Comparison of ENCODE assay signal across 1 cellular context in the genomic region with DNA sequence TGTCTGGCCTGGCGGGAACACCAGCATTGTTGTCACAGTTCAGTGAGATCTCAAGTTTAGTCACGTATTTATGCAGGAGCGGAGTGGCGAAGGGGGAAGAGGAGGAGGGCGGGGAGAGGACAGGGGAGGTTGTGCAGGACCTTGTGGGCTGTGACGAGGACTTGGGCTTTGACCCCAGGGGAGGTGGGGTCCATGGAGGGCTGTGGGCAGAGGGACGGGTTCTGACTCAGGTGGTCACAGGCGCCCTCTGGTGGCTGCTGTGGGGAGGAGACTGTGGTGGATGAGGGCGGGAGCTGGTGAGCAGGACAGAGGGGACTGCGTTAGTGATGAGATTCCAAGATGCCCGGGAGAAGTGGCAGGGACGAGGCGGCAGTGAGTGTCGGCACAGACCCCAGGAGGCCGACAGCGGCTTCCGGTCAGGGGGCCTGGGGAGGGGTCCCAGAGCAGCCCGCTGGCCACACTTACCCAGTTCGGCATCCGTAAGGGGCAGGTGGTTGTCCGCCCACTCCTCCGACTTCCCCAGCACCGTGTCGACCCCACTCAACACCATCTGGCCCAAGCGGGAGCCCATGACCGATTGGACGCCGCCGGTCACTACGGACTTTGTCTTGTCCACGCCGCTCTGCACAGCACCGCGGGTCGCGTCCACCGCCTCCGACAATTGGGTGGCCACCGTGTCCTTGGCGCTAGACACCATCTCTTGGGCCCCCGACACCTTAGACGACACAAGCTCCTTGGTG.
TF ChIP-seq lines count a peak whose summit lies in the region.

No MANE protein-coding gene starts in this region.

TF ChIP-seq in K562, 482 proteins besides CTCF, POLR2A, EP300 and RAD21 (continued from another document and continues in another):
- TF ChIP-seq, protein P1, sequence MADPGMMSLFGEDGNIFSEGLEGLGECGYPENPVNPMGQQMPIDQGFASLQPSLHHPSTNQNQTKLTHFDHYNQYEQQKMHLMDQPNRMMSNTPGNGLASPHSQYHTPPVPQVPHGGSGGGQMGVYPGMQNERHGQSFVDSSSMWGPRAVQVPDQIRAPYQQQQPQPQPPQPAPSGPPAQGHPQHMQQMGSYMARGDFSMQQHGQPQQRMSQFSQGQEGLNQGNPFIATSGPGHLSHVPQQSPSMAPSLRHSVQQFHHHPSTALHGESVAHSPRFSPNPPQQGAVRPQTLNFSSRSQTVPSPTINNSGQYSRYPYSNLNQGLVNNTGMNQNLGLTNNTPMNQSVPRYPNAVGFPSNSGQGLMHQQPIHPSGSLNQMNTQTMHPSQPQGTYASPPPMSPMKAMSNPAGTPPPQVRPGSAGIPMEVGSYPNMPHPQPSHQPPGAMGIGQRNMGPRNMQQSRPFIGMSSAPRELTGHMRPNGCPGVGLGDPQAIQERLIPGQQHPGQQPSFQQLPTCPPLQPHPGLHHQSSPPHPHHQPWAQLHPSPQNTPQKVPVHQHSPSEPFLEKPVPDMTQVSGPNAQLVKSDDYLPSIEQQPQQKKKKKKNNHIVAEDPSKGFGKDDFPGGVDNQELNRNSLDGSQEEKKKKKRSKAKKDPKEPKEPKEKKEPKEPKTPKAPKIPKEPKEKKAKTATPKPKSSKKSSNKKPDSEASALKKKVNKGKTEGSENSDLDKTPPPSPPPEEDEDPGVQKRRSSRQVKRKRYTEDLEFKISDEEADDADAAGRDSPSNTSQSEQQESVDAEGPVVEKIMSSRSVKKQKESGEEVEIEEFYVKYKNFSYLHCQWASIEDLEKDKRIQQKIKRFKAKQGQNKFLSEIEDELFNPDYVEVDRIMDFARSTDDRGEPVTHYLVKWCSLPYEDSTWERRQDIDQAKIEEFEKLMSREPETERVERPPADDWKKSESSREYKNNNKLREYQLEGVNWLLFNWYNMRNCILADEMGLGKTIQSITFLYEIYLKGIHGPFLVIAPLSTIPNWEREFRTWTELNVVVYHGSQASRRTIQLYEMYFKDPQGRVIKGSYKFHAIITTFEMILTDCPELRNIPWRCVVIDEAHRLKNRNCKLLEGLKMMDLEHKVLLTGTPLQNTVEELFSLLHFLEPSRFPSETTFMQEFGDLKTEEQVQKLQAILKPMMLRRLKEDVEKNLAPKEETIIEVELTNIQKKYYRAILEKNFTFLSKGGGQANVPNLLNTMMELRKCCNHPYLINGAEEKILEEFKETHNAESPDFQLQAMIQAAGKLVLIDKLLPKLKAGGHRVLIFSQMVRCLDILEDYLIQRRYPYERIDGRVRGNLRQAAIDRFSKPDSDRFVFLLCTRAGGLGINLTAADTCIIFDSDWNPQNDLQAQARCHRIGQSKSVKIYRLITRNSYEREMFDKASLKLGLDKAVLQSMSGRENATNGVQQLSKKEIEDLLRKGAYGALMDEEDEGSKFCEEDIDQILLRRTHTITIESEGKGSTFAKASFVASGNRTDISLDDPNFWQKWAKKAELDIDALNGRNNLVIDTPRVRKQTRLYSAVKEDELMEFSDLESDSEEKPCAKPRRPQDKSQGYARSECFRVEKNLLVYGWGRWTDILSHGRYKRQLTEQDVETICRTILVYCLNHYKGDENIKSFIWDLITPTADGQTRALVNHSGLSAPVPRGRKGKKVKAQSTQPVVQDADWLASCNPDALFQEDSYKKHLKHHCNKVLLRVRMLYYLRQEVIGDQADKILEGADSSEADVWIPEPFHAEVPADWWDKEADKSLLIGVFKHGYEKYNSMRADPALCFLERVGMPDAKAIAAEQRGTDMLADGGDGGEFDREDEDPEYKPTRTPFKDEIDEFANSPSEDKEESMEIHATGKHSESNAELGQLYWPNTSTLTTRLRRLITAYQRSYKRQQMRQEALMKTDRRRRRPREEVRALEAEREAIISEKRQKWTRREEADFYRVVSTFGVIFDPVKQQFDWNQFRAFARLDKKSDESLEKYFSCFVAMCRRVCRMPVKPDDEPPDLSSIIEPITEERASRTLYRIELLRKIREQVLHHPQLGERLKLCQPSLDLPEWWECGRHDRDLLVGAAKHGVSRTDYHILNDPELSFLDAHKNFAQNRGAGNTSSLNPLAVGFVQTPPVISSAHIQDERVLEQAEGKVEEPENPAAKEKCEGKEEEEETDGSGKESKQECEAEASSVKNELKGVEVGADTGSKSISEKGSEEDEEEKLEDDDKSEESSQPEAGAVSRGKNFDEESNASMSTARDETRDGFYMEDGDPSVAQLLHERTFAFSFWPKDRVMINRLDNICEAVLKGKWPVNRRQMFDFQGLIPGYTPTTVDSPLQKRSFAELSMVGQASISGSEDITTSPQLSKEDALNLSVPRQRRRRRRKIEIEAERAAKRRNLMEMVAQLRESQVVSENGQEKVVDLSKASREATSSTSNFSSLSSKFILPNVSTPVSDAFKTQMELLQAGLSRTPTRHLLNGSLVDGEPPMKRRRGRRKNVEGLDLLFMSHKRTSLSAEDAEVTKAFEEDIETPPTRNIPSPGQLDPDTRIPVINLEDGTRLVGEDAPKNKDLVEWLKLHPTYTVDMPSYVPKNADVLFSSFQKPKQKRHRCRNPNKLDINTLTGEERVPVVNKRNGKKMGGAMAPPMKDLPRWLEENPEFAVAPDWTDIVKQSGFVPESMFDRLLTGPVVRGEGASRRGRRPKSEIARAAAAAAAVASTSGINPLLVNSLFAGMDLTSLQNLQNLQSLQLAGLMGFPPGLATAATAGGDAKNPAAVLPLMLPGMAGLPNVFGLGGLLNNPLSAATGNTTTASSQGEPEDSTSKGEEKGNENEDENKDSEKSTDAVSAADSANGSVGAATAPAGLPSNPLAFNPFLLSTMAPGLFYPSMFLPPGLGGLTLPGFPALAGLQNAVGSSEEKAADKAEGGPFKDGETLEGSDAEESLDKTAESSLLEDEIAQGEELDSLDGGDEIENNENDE (IDR thresholded peaks at IDR 0.05; ENCODE audit: low read depth, low read length) = no peak
- TF ChIP-seq MLLT1 (IDR thresholded peaks at IDR 0.05) (0 out of 4 replicates have a peak, but pooled peaks of 1 of the 2 experiments have one; percentile 12), ZNF507 (tag; conservative IDR thresholded peaks at IDR 0.05) (no peak), HLTF (IDR thresholded peaks at IDR 0.05) (peak; percentile 66; the same call in 1 of the 2 replicates), ETS1 (conservative IDR thresholded peaks at IDR 0.05; ENCODE audit: control insufficient read depth, low read depth, low read length) (no peak), NR2C1 (IDR thresholded peaks at IDR 0.05) (no peak), NR2C1 (tag; IDR thresholded peaks at IDR 0.05) (no peak), MAX (CRISPR knock-in tag; IDR thresholded peaks at IDR 0.05) (0 out of 2 replicates have a peak, but pooled peaks have one; percentile 26), POU5F1 (IDR thresholded peaks at IDR 0.05; ENCODE audit: borderline replicate concordance, low read depth, low read length, partially characterized antibody) (no peak), CEBPZ (IDR thresholded peaks at IDR 0.05; ENCODE audit: borderline replicate concordance, low read depth, low read length) (no peak), MTA3 (IDR thresholded peaks at IDR 0.05; ENCODE audit: borderline replicate concordance) (peak; percentile 38; the same call in 1 of the 2 replicates)
- TF ChIP-seq, protein P2, sequence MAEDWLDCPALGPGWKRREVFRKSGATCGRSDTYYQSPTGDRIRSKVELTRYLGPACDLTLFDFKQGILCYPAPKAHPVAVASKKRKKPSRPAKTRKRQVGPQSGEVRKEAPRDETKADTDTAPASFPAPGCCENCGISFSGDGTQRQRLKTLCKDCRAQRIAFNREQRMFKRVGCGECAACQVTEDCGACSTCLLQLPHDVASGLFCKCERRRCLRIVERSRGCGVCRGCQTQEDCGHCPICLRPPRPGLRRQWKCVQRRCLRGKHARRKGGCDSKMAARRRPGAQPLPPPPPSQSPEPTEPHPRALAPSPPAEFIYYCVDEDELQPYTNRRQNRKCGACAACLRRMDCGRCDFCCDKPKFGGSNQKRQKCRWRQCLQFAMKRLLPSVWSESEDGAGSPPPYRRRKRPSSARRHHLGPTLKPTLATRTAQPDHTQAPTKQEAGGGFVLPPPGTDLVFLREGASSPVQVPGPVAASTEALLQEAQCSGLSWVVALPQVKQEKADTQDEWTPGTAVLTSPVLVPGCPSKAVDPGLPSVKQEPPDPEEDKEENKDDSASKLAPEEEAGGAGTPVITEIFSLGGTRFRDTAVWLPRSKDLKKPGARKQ (CRISPR knock-in tag; IDR thresholded peaks at IDR 0.05) = no peak
- TF ChIP-seq, protein P3, sequence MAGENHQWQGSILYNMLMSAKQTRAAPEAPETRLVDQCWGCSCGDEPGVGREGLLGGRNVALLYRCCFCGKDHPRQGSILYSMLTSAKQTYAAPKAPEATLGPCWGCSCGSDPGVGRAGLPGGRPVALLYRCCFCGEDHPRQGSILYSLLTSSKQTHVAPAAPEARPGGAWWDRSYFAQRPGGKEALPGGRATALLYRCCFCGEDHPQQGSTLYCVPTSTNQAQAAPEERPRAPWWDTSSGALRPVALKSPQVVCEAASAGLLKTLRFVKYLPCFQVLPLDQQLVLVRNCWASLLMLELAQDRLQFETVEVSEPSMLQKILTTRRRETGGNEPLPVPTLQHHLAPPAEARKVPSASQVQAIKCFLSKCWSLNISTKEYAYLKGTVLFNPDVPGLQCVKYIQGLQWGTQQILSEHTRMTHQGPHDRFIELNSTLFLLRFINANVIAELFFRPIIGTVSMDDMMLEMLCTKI (IDR thresholded peaks at IDR 0.05; ENCODE audit: partially characterized antibody) = no peak
- TF ChIP-seq, protein P4, sequence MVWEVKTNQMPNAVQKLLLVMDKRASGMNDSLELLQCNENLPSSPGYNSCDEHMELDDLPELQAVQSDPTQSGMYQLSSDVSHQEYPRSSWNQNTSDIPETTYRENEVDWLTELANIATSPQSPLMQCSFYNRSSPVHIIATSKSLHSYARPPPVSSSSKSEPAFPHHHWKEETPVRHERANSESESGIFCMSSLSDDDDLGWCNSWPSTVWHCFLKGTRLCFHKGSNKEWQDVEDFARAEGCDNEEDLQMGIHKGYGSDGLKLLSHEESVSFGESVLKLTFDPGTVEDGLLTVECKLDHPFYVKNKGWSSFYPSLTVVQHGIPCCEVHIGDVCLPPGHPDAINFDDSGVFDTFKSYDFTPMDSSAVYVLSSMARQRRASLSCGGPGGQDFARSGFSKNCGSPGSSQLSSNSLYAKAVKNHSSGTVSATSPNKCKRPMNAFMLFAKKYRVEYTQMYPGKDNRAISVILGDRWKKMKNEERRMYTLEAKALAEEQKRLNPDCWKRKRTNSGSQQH (CRISPR knock-in tag; IDR thresholded peaks at IDR 0.05) = 0 out of 2 replicates have a peak, but pooled peaks have one; percentile 37
- TF ChIP-seq, protein P5, sequence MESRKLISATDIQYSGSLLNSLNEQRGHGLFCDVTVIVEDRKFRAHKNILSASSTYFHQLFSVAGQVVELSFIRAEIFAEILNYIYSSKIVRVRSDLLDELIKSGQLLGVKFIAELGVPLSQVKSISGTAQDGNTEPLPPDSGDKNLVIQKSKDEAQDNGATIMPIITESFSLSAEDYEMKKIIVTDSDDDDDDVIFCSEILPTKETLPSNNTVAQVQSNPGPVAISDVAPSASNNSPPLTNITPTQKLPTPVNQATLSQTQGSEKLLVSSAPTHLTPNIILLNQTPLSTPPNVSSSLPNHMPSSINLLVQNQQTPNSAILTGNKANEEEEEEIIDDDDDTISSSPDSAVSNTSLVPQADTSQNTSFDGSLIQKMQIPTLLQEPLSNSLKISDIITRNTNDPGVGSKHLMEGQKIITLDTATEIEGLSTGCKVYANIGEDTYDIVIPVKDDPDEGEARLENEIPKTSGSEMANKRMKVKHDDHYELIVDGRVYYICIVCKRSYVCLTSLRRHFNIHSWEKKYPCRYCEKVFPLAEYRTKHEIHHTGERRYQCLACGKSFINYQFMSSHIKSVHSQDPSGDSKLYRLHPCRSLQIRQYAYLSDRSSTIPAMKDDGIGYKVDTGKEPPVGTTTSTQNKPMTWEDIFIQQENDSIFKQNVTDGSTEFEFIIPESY (CRISPR knock-in tag; IDR thresholded peaks at IDR 0.05) = peak; percentile 73; the same call in 1 of the 2 replicates
- TF ChIP-seq, protein P6, sequence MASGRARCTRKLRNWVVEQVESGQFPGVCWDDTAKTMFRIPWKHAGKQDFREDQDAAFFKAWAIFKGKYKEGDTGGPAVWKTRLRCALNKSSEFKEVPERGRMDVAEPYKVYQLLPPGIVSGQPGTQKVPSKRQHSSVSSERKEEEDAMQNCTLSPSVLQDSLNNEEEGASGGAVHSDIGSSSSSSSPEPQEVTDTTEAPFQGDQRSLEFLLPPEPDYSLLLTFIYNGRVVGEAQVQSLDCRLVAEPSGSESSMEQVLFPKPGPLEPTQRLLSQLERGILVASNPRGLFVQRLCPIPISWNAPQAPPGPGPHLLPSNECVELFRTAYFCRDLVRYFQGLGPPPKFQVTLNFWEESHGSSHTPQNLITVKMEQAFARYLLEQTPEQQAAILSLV (tag; IDR thresholded peaks at IDR 0.05) = no peak
